ENCODE assay signal across 16 cellular contexts in genomic region chr3:84998545-84998944, GRCh38. TPM values are rescaled to one million over a fixed set of nuclear protein-coding genes. Genes with fewer than 3 reads are reported as not detected.
DNase-seq lines count a peak whose midpoint lies in the region; ATAC-seq and TF ChIP-seq lines count a peak whose summit lies in the region.
"Had no signal": no experiment of that assay in that cellular context is flagged by ENCODE, and none has a peak within 500 bp of the region (broad histone marks: within the 10 kb centered on the region; RNA-seq: fewer than 3 reads in every experiment).

No MANE protein-coding gene starts in this region.

- POLR2A ChIA-PET in MCF 10A (lab: Yijun Ruan, JAX), result interaction anchor here (0.6 kb wide), 1 partner anchor 29 kb away, joined by 3 read pairs; no protein-coding TSS in a partner anchor

- peak; percentile 83 for ATAC-seq in left lobe of liver
- ATAC-seq: CD8-positive, alpha-beta T cell; GM12878 had no signal

- H3K4me3 Mint-ChIP-seq in MCF 10A (ENCODE audit: unreplicated experiment), result no peak overlapping the region
- H3K4me3 Mint-ChIP-seq: B cell; CD4-positive, CD25-positive, alpha-beta regulatory T cell; CD8-positive, alpha-beta T cell; HFFc6 had no signal

- intact Hi-C loops in MCF 10A (cut with micrococcal nuclease), result no loop called here

- TF ChIP-seq CTCF in MCF 10A (IDR thresholded peaks at IDR 0.05; ENCODE audit: unreplicated experiment), result no peak

- CTCF ChIA-PET in MCF 10A (lab: Yijun Ruan, JAX), result no interaction called here

- H3K27ac Mint-ChIP-seq in MCF 10A (ENCODE audit: low read depth, unreplicated experiment), result no peak overlapping the region
- H3K27ac Mint-ChIP-seq: B cell; CD4-positive, CD25-positive, alpha-beta regulatory T cell; CD8-positive, alpha-beta T cell; HFFc6 had no signal

- no peaks in the 10 kb centered on the region for H3K36me3 Mint-ChIP-seq in MCF 10A (ENCODE audit: insufficient read depth, unreplicated experiment)
- H3K36me3 Mint-ChIP-seq: CD4-positive, CD25-positive, alpha-beta regulatory T cell; CD8-positive, alpha-beta T cell had no signal

- BruUV-seq in MCF 10A (replicated peaks; lab: Mats Ljungman, UMichigan), result no TSS peak

- no peaks in the 10 kb centered on the region for H3K9me3 Mint-ChIP-seq in MCF 10A (ENCODE audit: unreplicated experiment)

- no peaks in the 10 kb centered on the region for H3K4me1 Mint-ChIP-seq in MCF 10A (ENCODE audit: insufficient read depth, unreplicated experiment)
- H3K4me1 Mint-ChIP-seq: B cell; CD4-positive, CD25-positive, alpha-beta regulatory T cell had no signal

- H3K27me3 Mint-ChIP-seq in MCF 10A (ENCODE audit: insufficient read depth, unreplicated experiment), result peaks cover 44% of the 10 kb centered on the region
- H3K27me3 Mint-ChIP-seq: B cell; CD4-positive, CD25-positive, alpha-beta regulatory T cell had no signal

- DNase-seq in DMS 273 (lab: John Stamatoyannopoulos, UW; ENCODE audit: unreplicated experiment) (peak; percentile 4), DMS 273 treated with DMSO at 0.1 percent for 48 hours (lab: John Stamatoyannopoulos, UW) (no peak), cerebellar cortex (ENCODE audit: low spot score) (peak; percentile 89), left lobe of liver (ENCODE audit: low spot score) (peak; percentile 56), activated gamma-delta T cell treated with Interleukin-2 at 50 U/mL for 16 hours (no peak), MCF 10A (ENCODE audit: unreplicated experiment) (no peak)
- DNase-seq: CD4-positive, CD25-positive, alpha-beta regulatory T cell; CD8-positive, alpha-beta T cell; DMS153; DND-41; GDM1; GM23248; HFFc6 had no signal

RNA-seq across cellular contexts. Expression of gene CADM2, which starts 39.8 kb away (rescaled TPM):
- 0.08 TPM for total RNA-seq in left lobe of liver
- total RNA-seq in MCF 10A (2022), result not detected in 2 replicates
- total RNA-seq: CD4-positive, CD25-positive, alpha-beta regulatory T cell; GM12878; GM23248; H4; HFFc6 had no signal

Comparison
In these comparisons a context has a peak if more than half of its experiments do, and no peak if none do; other contexts are left out.
1. DNase-seq: peak in DMS 273 (single experiment), cerebellar cortex (single experiment) and left lobe of liver (single experiment); none in DMS 273 treated with DMSO at 0.1 percent for 48 hours (single experiment), activated gamma-delta T cell treated with Interleukin-2 at 50 U/mL for 16 hours (single experiment) and MCF 10A (single experiment).